Comparison of ENCODE assay signal across 9 cellular contexts in genomic region chr9:38377336-38378083, GRCh38. TPM values are rescaled to one million over a fixed set of nuclear protein-coding genes. Genes with fewer than 3 reads are reported as not detected.
"Had no signal": no experiment of that assay in that cellular context is flagged by ENCODE, and none has a peak within 500 bp of the region (broad histone marks: within the 10 kb centered on the region; RNA-seq: fewer than 3 reads in every experiment).

No MANE protein-coding gene starts in this region.

RNA-seq across cellular contexts. Expression of gene IGFBPL1, which starts 46.7 kb away (rescaled TPM):
- total RNA-seq: activated CD4-positive, alpha-beta memory T cell treated with anti-CD3 and anti-CD28 coated beads for 36 hours; activated CD4-positive, alpha-beta T cell treated with anti-CD3 and anti-CD28 coated beads, Interleukin-2, amount 10 ng/mL, durations not matched to agents 24 days and 14 days; activated CD8-positive, alpha-beta memory T cell treated with anti-CD3 and anti-CD28 coated beads for 36 hours; activated CD8-positive, alpha-beta memory T cell treated with anti-CD3 and anti-CD28 coated beads, Interleukin-2, amount 10 ng/mL, durations not matched to agents 7 days and 5 days; activated CD8-positive, alpha-beta T cell treated with anti-CD3 and anti-CD28 coated beads, Interleukin-2, amount 10 ng/mL, durations not matched to agents 7 days and 5 days; activated naive CD4-positive, alpha-beta T cell treated with anti-CD3 and anti-CD28 coated beads, Interleukin-2, amount 50 U/mL, for 72 hours; activated naive CD8-positive, alpha-beta T cell treated with anti-CD3 and anti-CD28 coated beads, Interleukin-2, amount 10 ng/mL, durations not matched to agents 7 days and 5 days; activated T-helper 1 cell treated with anti-CD3 and anti-CD28 coated beads, Interleukin-12 subunit alpha, Interleukin-12 subunit beta, Interleukin-2, Interleukin-4 antibody, amounts not matched to agents 30 ng/mL and 10 ng/mL and 1 ng/mL, durations not matched to agents 14 hours and 24 hours and 36 hours; T-helper 1 cell treated with Interleukin-12 subunit alpha and Interleukin-12 subunit beta and Interleukin-4 antibody, amounts not matched to agents 30 ng/mL and 1 ng/mL, for 36 hours had no signal
